8 cellular contexts compared by ENCODE assay signal in genomic region chr12:110371408-110372055, GRCh38. TPM values are rescaled to one million over a fixed set of nuclear protein-coding genes. Genes with fewer than 3 reads are reported as not detected.
A peak's percentile ranks its signal among the peaks of the same experiment; 100 is the strongest.
DNase-seq lines count a peak whose midpoint lies in the region; ATAC-seq and TF ChIP-seq lines count a peak whose summit lies in the region.

No MANE protein-coding gene starts in this region.

- 51 to 68% methylated on average over 5 to 13 of the region's 13 CpGs for WGBS in upper lobe of left lung, 2 donors

- peak; percentile 21 to 43 for ATAC-seq in activated CD4-positive, CD25-positive, alpha-beta regulatory T cell treated with anti-CD3 and anti-CD28 coated beads, Interleukin-2, amount 50 U/mL, for 24 hours
- ATAC-seq in HG03439 (IDR thresholded peaks at IDR 0.05; ENCODE audit: unreplicated experiment), result peak; percentile 68
- peak; percentile 49 to 89 for ATAC-seq in upper lobe of left lung (ENCODE audit: low FRiP score in 2 of 2)

- H3K36me3 ChIP-seq in upper lobe of left lung, result peaks cover 0 to 65% (median 46%) of the 10 kb centered on the region in 4 donors

- H3K4me1 ChIP-seq in upper lobe of left lung, result peaks cover 9 to 20% (median 13%) of the 10 kb centered on the region in 4 donors

- H3K27ac ChIP-seq in angular gyrus (ENCODE audit: low read depth, low read length), result peak overlapping the region; percentile 50
- H3K27ac ChIP-seq in upper lobe of left lung, result peak overlapping the region in 3 of 4 donors; percentile 41 to 63 (median 51)

- TF ChIP-seq EP300 in upper lobe of left lung (IDR thresholded peaks at IDR 0.05), result peak in 1 of 4 donors; percentile 22

- H3K27me3 ChIP-seq in upper lobe of left lung, result no peaks in the 10 kb centered on the region

- TF ChIP-seq POLR2A in upper lobe of left lung (IDR thresholded peaks at IDR 0.05), result no peak

- TF ChIP-seq CTCF in upper lobe of left lung (IDR thresholded peaks at IDR 0.05), result no peak

- no peak for DNase-seq in activated CD4-positive, CD25-positive, alpha-beta regulatory T cell treated with anti-CD3 and anti-CD28 coated beads, Interleukin-2, amount 50 U/mL, for 72 hours
- peak; percentile 72 to 88 for DNase-seq in upper lobe of left lung
- DNase-seq in NCI-H1048 (lab: John Stamatoyannopoulos, UW), result no peak
- no peak for DNase-seq in T-helper 9 cell
- DNase-seq in cerebellar nuclear complex (lab: John Stamatoyannopoulos, UW), result no peak

- H3K4me3 ChIP-seq in upper lobe of left lung, result no peak overlapping the region

- no peaks in the 10 kb centered on the region for H3K9me3 ChIP-seq in upper lobe of left lung

RNA-seq across cellular contexts. Expression of gene ANAPC7, which starts 32.0 kb away (rescaled TPM):
- 10 to 100 TPM; 33.5 to 90.1 (median 43.1) TPM for total RNA-seq in upper lobe of left lung

Comparison
In these comparisons a context has a peak if more than half of its experiments do, and no peak if none do; other contexts are left out.
1. DNase-seq: peak in upper lobe of left lung (2 of 2); none in activated CD4-positive, CD25-positive, alpha-beta regulatory T cell treated with anti-CD3 and anti-CD28 coated beads, Interleukin-2, amount 50 U/mL, for 72 hours (single experiment), NCI-H1048 (single experiment), T-helper 9 cell (single experiment) and cerebellar nuclear complex (0 of 2).
2. Peak in every context shown above with its lines, with median percentiles within 50 percentile points of each other: ATAC-seq.